Comparison of ENCODE assay signal across 8 cellular contexts in the genomic region with DNA sequence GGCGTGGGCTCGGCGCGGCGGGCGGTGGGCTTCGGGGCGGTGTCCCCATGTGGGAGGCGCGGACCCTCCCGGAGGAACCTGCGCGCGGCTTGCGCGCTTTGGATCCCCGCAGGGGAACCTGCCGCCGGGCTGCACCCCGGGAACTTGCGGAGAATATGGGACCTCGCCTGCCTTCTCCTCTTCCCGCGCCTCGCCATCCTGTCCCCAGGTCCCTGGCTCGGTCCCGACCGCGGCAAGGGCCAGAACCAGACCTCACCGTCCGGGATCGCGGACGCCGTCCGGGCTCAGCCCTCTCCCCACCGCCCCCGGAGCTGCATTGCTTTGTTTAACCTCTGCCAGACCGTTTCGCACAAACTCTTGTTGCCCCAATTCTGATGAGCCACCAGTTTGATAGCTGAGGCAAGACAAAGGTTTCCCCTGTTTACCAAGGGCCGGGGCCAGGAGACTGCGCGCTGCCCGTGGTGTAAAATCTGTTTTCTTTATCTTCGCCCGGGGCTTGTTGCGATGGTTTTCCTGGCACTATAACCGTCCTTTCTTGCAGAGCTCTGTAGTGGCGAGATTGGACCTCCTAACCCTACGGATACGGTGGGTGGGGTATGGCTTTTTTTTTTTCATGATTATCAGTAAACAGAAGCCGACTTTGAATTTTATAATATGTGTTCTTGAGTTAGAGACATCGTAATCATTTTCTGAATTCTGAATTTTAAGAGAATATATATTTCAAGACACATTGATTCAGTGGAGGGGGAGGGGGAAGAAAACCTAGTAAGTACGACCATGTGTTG.
DNase-seq lines count a peak whose midpoint lies in the region; ATAC-seq and TF ChIP-seq lines count a peak whose summit lies in the region.

No MANE protein-coding gene starts in this region.

- H3K27ac ChIP-seq in GM23338 (ENCODE audit: low read depth) (peak overlapping the region; percentile 79; the same call in 1 of the 2 replicates), stomach smooth muscle (ENCODE audit: low read length) (no peak overlapping the region)
- H3K27ac ChIP-seq in effector memory CD4-positive, alpha-beta T cell (ENCODE audit: insufficient read depth, low read length, poor library complexity, severe bottlenecking), result no peak overlapping the region

- peaks cover 24% of the 10 kb centered on the region for H3K4me1 ChIP-seq in GM23338 (ENCODE audit: insufficient read depth)
- peaks cover 10% of the 10 kb centered on the region for H3K4me1 ChIP-seq in effector memory CD4-positive, alpha-beta T cell (ENCODE audit: control insufficient read depth, insufficient read depth, low read length, poor library complexity, severe bottlenecking)
- peaks cover 4% of the 10 kb centered on the region for H3K4me1 ChIP-seq in stomach smooth muscle (ENCODE audit: control insufficient read depth, insufficient read depth, low read length)

- peak; percentile 71 for ATAC-seq in GM23338

- no peaks in the 10 kb centered on the region for H3K36me3 Mint-ChIP-seq in GM23338 (ENCODE audit: low read depth)
- H3K36me3 Mint-ChIP-seq in T-helper 1 cell treated with Interleukin-12 subunit alpha and Interleukin-12 subunit beta and Interleukin-4 antibody, amounts not matched to agents 30 μg/mL and 1 μg/mL, for 36 hours (ENCODE audit: low read depth), result no peaks in the 10 kb centered on the region

- H3K27me3 ChIP-seq in GM23338 (ENCODE audit: insufficient read depth), result peaks cover 3% of the 10 kb centered on the region; the same call in 1 of the 2 replicates
- peaks cover 19% of the 10 kb centered on the region for H3K27me3 ChIP-seq in effector memory CD4-positive, alpha-beta T cell (replicated peaks; ENCODE audit: control insufficient read depth, insufficient read depth, low read length, poor library complexity, severe bottlenecking)
- H3K27me3 ChIP-seq in stomach smooth muscle (ENCODE audit: control insufficient read depth in 1 of 2, insufficient read depth in 2 of 2, low read length in 2 of 2), result peaks cover 9 to 27% of the 10 kb centered on the region in 2 donors

- no peaks in the 10 kb centered on the region; the same call in 1 of the 2 replicates for H3F3A ChIP-seq in GM23338 (replicated peaks; ENCODE audit: low read depth)

- no peaks in the 10 kb centered on the region for H3K9me3 ChIP-seq in effector memory CD4-positive, alpha-beta T cell (ENCODE audit: control insufficient read depth, low read length)
- no peaks in the 10 kb centered on the region for H3K9me3 ChIP-seq in stomach smooth muscle (ENCODE audit: control insufficient read depth in 2 of 2, low read length in 2 of 2)

- peaks cover 7% of the 10 kb centered on the region for H3K27me3 Mint-ChIP-seq in GM23338 (ENCODE audit: insufficient read depth, low read depth, poor library complexity)
- peaks cover 49% of the 10 kb centered on the region for H3K27me3 Mint-ChIP-seq in T-helper 1 cell treated with Interleukin-12 subunit alpha and Interleukin-12 subunit beta and Interleukin-4 antibody, amounts not matched to agents 30 μg/mL and 1 μg/mL, for 36 hours (ENCODE audit: low read depth)

- H3K36me3 ChIP-seq in GM23338 (ENCODE audit: insufficient read depth) (no peaks in the 10 kb centered on the region), stomach smooth muscle (ENCODE audit: control insufficient read depth in 2 of 2, insufficient read depth in 2 of 2, low read length in 2 of 2) (no peaks in the 10 kb centered on the region)
- no peaks in the 10 kb centered on the region for H3K36me3 ChIP-seq in effector memory CD4-positive, alpha-beta T cell (ENCODE audit: control insufficient read depth, insufficient read depth, low read length)

- H3K4me3 Mint-ChIP-seq in GM23338, result peak overlapping the region; percentile 79
- H3K4me3 Mint-ChIP-seq in T-helper 1 cell treated with Interleukin-12 subunit alpha and Interleukin-12 subunit beta and Interleukin-4 antibody, amounts not matched to agents 30 μg/mL and 1 μg/mL, for 36 hours, result peak overlapping the region; percentile 85

- no peaks in the 10 kb centered on the region for H3K9me2 ChIP-seq in GM23338 (ENCODE audit: insufficient read depth)

- TF ChIP-seq CTCF in GM23338 (conservative IDR thresholded peaks at IDR 0.05; ENCODE audit: low read depth in 2 of 2), result no peak

- H3K4me2 ChIP-seq in GM23338, result peak overlapping the region; percentile 80

- H3K4me1 Mint-ChIP-seq in GM23338, result peaks cover 29% of the 10 kb centered on the region; the same call in 2 of the 3 replicates
- H3K4me1 Mint-ChIP-seq in T-helper 1 cell treated with Interleukin-12 subunit alpha and Interleukin-12 subunit beta and Interleukin-4 antibody, amounts not matched to agents 30 μg/mL and 1 μg/mL, for 36 hours (ENCODE audit: low read depth), result peaks cover 3% of the 10 kb centered on the region

- H3K79me2 ChIP-seq in GM23338 (replicated peaks; ENCODE audit: insufficient read depth), result peaks cover 17% of the 10 kb centered on the region; the same call in 1 of the 2 replicates

- H3K4me3 ChIP-seq in GM23338 (peak overlapping the region; percentile 61), stomach smooth muscle (ENCODE audit: low read length in 2 of 2) (peak overlapping the region; percentile 71 to 74)
- peak overlapping the region; percentile 31 for H3K4me3 ChIP-seq in effector memory CD4-positive, alpha-beta T cell (ENCODE audit: insufficient read depth, low read depth, low read length, poor library complexity, severe bottlenecking)

- peak overlapping the region; percentile 38 for H2AFZ ChIP-seq in GM23338

- peak; percentile 17 for DNase-seq in activated CD4-positive, alpha-beta T cell treated with anti-CD3 and anti-CD28 coated beads for 48 hours
- DNase-seq in activated CD4-positive, alpha-beta T cell treated with anti-CD3 and anti-CD28 coated beads for 1 hour, result no peak
- DNase-seq in GM23338 (ENCODE audit: low spot score) (peak; percentile 80), KG1 (lab: John Stamatoyannopoulos, UW) (peak; percentile 52), medulla oblongata (ENCODE audit: extremely low spot score) (peak; percentile 28)
- DNase-seq in effector memory CD4-positive, alpha-beta T cell, result no peak

- peak overlapping the region; percentile 86 for H3K27ac Mint-ChIP-seq in GM23338
- H3K27ac Mint-ChIP-seq in T-helper 1 cell treated with Interleukin-12 subunit alpha and Interleukin-12 subunit beta and Interleukin-4 antibody, amounts not matched to agents 30 μg/mL and 1 μg/mL, for 36 hours, result no peak overlapping the region

- H3K9me3 Mint-ChIP-seq in GM23338, result no peaks in the 10 kb centered on the region
- no peaks in the 10 kb centered on the region for H3K9me3 Mint-ChIP-seq in T-helper 1 cell treated with Interleukin-12 subunit alpha and Interleukin-12 subunit beta and Interleukin-4 antibody, amounts not matched to agents 30 μg/mL and 1 μg/mL, for 36 hours

- no peaks in the 10 kb centered on the region for H4K20me1 ChIP-seq in GM23338 (replicated peaks; ENCODE audit: insufficient read depth)

- peak overlapping the region in 1 of 2 donors; percentile 26 for H3K9ac ChIP-seq in stomach smooth muscle (ENCODE audit: low read length in 2 of 2)

TF ChIP-seq in GM23338, 12 proteins besides CTCF, POLR2A, EP300 and RAD21 (continues in another document):
- no peak for TF ChIP-seq NANOG (IDR thresholded peaks at IDR 0.05; ENCODE audit: borderline replicate concordance)
- TF ChIP-seq ZNF114 (CRISPR knock-in tag; IDR thresholded peaks at IDR 0.05), result no peak
- TF ChIP-seq POLR2AphosphoS5 (IDR thresholded peaks at IDR 0.05; ENCODE audit: low read depth), result peak; percentile 37; the same call in 1 of the 2 replicates

Comparison
In these comparisons a context has a peak if more than half of its experiments do, and no peak if none do; other contexts are left out.
1. DNase-seq: peak in activated CD4-positive, alpha-beta T cell treated with anti-CD3 and anti-CD28 coated beads for 48 hours (single experiment), GM23338 (single experiment), KG1 (single experiment) and medulla oblongata (single experiment); none in activated CD4-positive, alpha-beta T cell treated with anti-CD3 and anti-CD28 coated beads for 1 hour (single experiment) and effector memory CD4-positive, alpha-beta T cell (0 of 3).
2. Peak in every context shown above with its lines, with median percentiles within 50 percentile points of each other: H3K4me3 ChIP-seq.